ENCODE assay signal across 8 cellular contexts in the genomic region with DNA sequence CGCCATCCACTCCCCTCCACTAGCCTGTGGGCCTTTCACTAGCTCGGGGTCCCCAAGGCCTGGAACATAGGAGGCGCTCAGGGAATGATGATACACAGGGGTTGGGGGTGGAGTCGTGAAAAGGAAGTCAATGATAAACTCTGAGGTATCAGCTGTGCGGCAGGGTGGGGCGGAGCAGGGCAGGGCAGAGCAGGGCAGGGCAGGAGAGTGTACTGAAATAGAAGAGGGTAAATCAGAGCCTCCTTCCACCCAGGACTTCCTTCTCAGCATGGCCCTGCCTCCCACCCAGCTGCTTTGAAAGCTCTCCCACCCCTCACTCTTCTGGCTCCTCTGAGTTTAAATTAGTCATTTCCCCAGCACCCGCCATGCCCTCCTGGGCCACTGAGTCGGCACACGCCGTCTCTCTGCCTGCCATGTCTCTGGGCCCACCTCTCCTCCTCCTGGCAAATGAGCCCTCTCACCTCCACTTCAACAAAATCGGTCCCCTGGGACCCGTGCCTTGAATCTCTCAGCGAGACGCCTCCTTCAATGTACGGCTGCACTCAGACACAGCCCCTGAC. TPM values are rescaled to one million over a fixed set of nuclear protein-coding genes. Genes with fewer than 3 reads are reported as not detected.
DNase-seq lines count a peak whose midpoint lies in the region; ATAC-seq, FAIRE-seq and TF ChIP-seq lines count a peak whose summit lies in the region.

No MANE protein-coding gene starts in this region.

- H3K27me3 ChIP-seq in SK-N-SH (ENCODE audit: insufficient read depth) (no peaks in the 10 kb centered on the region), WERI-Rb-1 (ENCODE audit: insufficient read depth, low read depth, severe bottlenecking) (no peaks in the 10 kb centered on the region)

- H3K27ac Mint-ChIP-seq in activated T-helper 2 cell treated with anti-CD3 and anti-CD28 coated beads, Interferon-gamma antibody, Interleukin-2, Interleukin-4, amounts not matched to agents 10 μg/mL and 5 μg/mL and 100 μg/mL, durations not matched to agents 14 hours and 24 hours and 36 hours = peak overlapping the region; percentile 90

- H3K4me3 ChIP-seq in SK-N-SH (ENCODE audit: low read depth in 2 of 2, low read length in 1 of 2) (no peak overlapping the region), kidney (ENCODE audit: low read length in 2 of 2) (no peak overlapping the region), WERI-Rb-1 (ENCODE audit: low read depth, low read length) (no peak overlapping the region)

- no peak for DNase-seq in SK-N-SH
- DNase-seq in NCI-H2171 (lab: John Stamatoyannopoulos, UW) = peak; percentile 68
- peak; percentile 58 for DNase-seq in activated T-helper 2 cell treated with anti-CD3 and anti-CD28 coated beads, Interferon-gamma antibody, Interleukin-2, Interleukin-4, amounts not matched to agents 10 μg/mL and 5 μg/mL and 100 μg/mL, durations not matched to agents 14 hours and 24 hours and 36 hours (ENCODE audit: low spot score)
- DNase-seq in kidney = peak; percentile 87
- peak; percentile 47 for DNase-seq in stimulated activated CD8-positive, alpha-beta memory T cell treated with anti-CD3 and anti-CD28 coated beads, Interleukin-4, amount 100 ng/mL, for 24 hours (ENCODE audit: low read depth)
- DNase-seq in NK-92 treated with Interleukin-12 subunit alpha and Interleukin-12 subunit beta, amount 100 ng/mL, for 24 hours (lab: John Stamatoyannopoulos, UW) = no peak
- no peak for DNase-seq in WERI-Rb-1

- H3K9ac ChIP-seq in SK-N-SH (no peak overlapping the region), kidney (ENCODE audit: low read length in 2 of 2) (no peak overlapping the region)

- no peak for FAIRE-seq in kidney (lab: Jason Lieb, UNC)

- H3K9me3 Mint-ChIP-seq in activated T-helper 2 cell treated with anti-CD3 and anti-CD28 coated beads, Interferon-gamma antibody, Interleukin-2, Interleukin-4, amounts not matched to agents 10 μg/mL and 5 μg/mL and 100 μg/mL, durations not matched to agents 14 hours and 24 hours and 36 hours = no peaks in the 10 kb centered on the region

- no peaks in the 10 kb centered on the region for H3K27me3 Mint-ChIP-seq in activated T-helper 2 cell treated with anti-CD3 and anti-CD28 coated beads, Interferon-gamma antibody, Interleukin-2, Interleukin-4, amounts not matched to agents 10 μg/mL and 5 μg/mL and 100 μg/mL, durations not matched to agents 14 hours and 24 hours and 36 hours (ENCODE audit: low read depth)

- H3K27ac ChIP-seq in SK-N-SH (ENCODE audit: low read depth in 2 of 2, low read length in 1 of 2) (peak overlapping the region in 1 of 2 experiments; percentile 31; a peak in 1 of 4 replicates), kidney (ENCODE audit: low read depth in 2 of 2, low read length in 2 of 2) (peak overlapping the region; percentile 25 to 32), WERI-Rb-1 (no peak overlapping the region)

- peaks cover 57% of the 10 kb centered on the region for H3K36me3 Mint-ChIP-seq in activated T-helper 2 cell treated with anti-CD3 and anti-CD28 coated beads, Interferon-gamma antibody, Interleukin-2, Interleukin-4, amounts not matched to agents 10 μg/mL and 5 μg/mL and 100 μg/mL, durations not matched to agents 14 hours and 24 hours and 36 hours (ENCODE audit: low read depth)

- CTCF ChIA-PET in SK-N-SH (lab: Yijun Ruan, JAX) = interaction anchor here (1.0 to 1.6 kb wide), 2 partner anchors 9 to 185 kb away, joined by 3 to 6 read pairs; no protein-coding TSS in a partner anchor

- no peak overlapping the region for H2AFZ ChIP-seq in SK-N-SH (ENCODE audit: low read depth)

- no peaks in the 10 kb centered on the region for H3K9me3 ChIP-seq in SK-N-SH
- H3K9me3 ChIP-seq in kidney (ENCODE audit: control insufficient read depth in 1 of 2, low read length in 2 of 2) = no peaks in the 10 kb centered on the region
- H3K9me3 ChIP-seq in WERI-Rb-1 (ENCODE audit: severe bottlenecking) = no peaks in the 10 kb centered on the region

- H3K9me2 ChIP-seq in SK-N-SH = no peaks in the 10 kb centered on the region

- H3K4me3 Mint-ChIP-seq in activated T-helper 2 cell treated with anti-CD3 and anti-CD28 coated beads, Interferon-gamma antibody, Interleukin-2, Interleukin-4, amounts not matched to agents 10 μg/mL and 5 μg/mL and 100 μg/mL, durations not matched to agents 14 hours and 24 hours and 36 hours (ENCODE audit: low read depth) = peak overlapping the region; percentile 52

- no peak for TF ChIP-seq RAD21 in SK-N-SH (IDR thresholded peaks at IDR 0.05; ENCODE audit: low read length)

- H3F3A ChIP-seq in SK-N-SH (replicated peaks; ENCODE audit: insufficient read depth) = peaks cover 12% of the 10 kb centered on the region

- peaks cover 100% of the 10 kb centered on the region for H3K79me2 ChIP-seq in SK-N-SH (ENCODE audit: insufficient read depth)

- TF ChIP-seq CTCF in SK-N-SH (IDR thresholded peaks at IDR 0.05) = no peak
- TF ChIP-seq CTCF in kidney (IDR thresholded peaks at IDR 0.05; ENCODE audit: borderline replicate concordance, extremely low read depth, insufficient read depth) = no peak
- TF ChIP-seq CTCF in WERI-Rb-1 (IDR thresholded peaks at IDR 0.05; ENCODE audit: low read depth, low read length) = no peak

- no peak for TF ChIP-seq EP300 in SK-N-SH (IDR thresholded peaks at IDR 0.05; ENCODE audit: borderline replicate concordance in 1 of 2, low read depth in 1 of 2, low read length in 1 of 2)

- H3K4me2 ChIP-seq in SK-N-SH = peak overlapping the region; percentile 45; the same call in 1 of the 2 replicates

- 82% methylated on average over 15 of the region's 15 CpGs for WGBS in SK-N-SH (ENCODE audit: low lambda C conversion rate)

- intact Hi-C loops in activated T-helper 2 cell treated with anti-CD3 and anti-CD28 coated beads, Interferon-gamma antibody, Interleukin-2, Interleukin-4, amounts not matched to agents 10 μg/mL and 5 μg/mL and 100 μg/mL, durations not matched to agents 14 hours and 24 hours and 36 hours (cut with micrococcal nuclease) = loop anchor here (2.0 kb wide), 1 partner anchor 14 kb away; no protein-coding TSS in a partner anchor
- intact Hi-C loops in kidney (cut with DNase I) = no loop called here

- peaks cover 97% of the 10 kb centered on the region for H4K20me1 ChIP-seq in SK-N-SH (ENCODE audit: insufficient read depth)

- H3K4me1 Mint-ChIP-seq in activated T-helper 2 cell treated with anti-CD3 and anti-CD28 coated beads, Interferon-gamma antibody, Interleukin-2, Interleukin-4, amounts not matched to agents 10 μg/mL and 5 μg/mL and 100 μg/mL, durations not matched to agents 14 hours and 24 hours and 36 hours (ENCODE audit: low read depth) = peaks cover 82% of the 10 kb centered on the region

- peaks cover 10 to 15% of the 10 kb centered on the region in 2 experiments for H3K36me3 ChIP-seq in SK-N-SH (replicated peaks in 1 of 2; ENCODE audit: control insufficient read depth in 1 of 2, insufficient read depth in 2 of 2, low read length in 1 of 2)
- no peaks in the 10 kb centered on the region for H3K36me3 ChIP-seq in kidney (ENCODE audit: control insufficient read depth in 1 of 2, insufficient read depth in 2 of 2, low read length in 2 of 2)
- peaks cover 12% of the 10 kb centered on the region for H3K36me3 ChIP-seq in WERI-Rb-1

- POLR2A ChIA-PET in SK-N-SH (lab: Yijun Ruan, JAX) = no interaction called here

- H3K4me1 ChIP-seq in SK-N-SH (ENCODE audit: control insufficient read depth in 1 of 2, insufficient read depth in 2 of 2, low read depth in 1 of 2, low read length in 1 of 2) (peaks cover 13 to 36% of the 10 kb centered on the region in 2 experiments; a peak in 3 of 4 replicates), kidney (ENCODE audit: control insufficient read depth in 1 of 2, insufficient read depth in 1 of 2, low read depth in 1 of 2, low read length in 2 of 2) (peaks cover 34 to 50% of the 10 kb centered on the region in 2 donors)

- no peak for ATAC-seq in SK-N-SH treated with all-trans-retinoic acid at 6 μM for 48 hours

TF ChIP-seq in SK-N-SH, 30 proteins besides CTCF, POLR2A, EP300 and RAD21 (continues in another document):
- TF ChIP-seq FOSL2 (IDR thresholded peaks at IDR 0.05; ENCODE audit: borderline replicate concordance, low read depth) (no peak), POLR2AphosphoS5 (IDR thresholded peaks at IDR 0.05; ENCODE audit: low read depth, low read length) (no peak), TCF12 (IDR thresholded peaks at IDR 0.05) (no peak), RFX5 (IDR thresholded peaks at IDR 0.05; ENCODE audit: low read length) (no peak), MXI1 (IDR thresholded peaks at IDR 0.05; ENCODE audit: low read depth, low read length) (no peak)
- TF ChIP-seq, protein P1, sequence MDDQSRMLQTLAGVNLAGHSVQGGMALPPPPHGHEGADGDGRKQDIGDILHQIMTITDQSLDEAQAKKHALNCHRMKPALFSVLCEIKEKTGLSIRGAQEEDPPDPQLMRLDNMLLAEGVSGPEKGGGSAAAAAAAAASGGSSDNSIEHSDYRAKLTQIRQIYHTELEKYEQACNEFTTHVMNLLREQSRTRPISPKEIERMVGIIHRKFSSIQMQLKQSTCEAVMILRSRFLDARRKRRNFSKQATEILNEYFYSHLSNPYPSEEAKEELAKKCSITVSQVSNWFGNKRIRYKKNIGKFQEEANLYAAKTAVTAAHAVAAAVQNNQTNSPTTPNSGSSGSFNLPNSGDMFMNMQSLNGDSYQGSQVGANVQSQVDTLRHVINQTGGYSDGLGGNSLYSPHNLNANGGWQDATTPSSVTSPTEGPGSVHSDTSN (IDR thresholded peaks at IDR 0.05) = no peak

TF ChIP-seq in SK-N-SH treated with all-trans-retinoic acid at 6 μM for 48 hours, 23 proteins besides CTCF, POLR2A, EP300 and RAD21:
- no peak for TF ChIP-seq OSR1 (CRISPR knock-in tag; IDR thresholded peaks at IDR 0.05)
TF ChIP-seq in SK-N-SH treated with all-trans-retinoic acid at 6 μM for 48 hours: peak in this region for 0.

RNA-seq across cellular contexts. Expression of a gene that starts 16.9 kb away (rescaled TPM):
- polyA plus RNA-seq in SK-N-SH (2012; rRNA removed) = 116 and 122 TPM in 2 replicates
- 137 and 163 TPM in 2 replicates for polyA plus RNA-seq in SK-N-SH (2012; cell fraction: cytosol; rRNA removed)
- polyA plus RNA-seq in SK-N-SH (2012; cell fraction: nucleus; rRNA removed) = 55.0 and 73.6 TPM in 2 replicates
- total RNA-seq in activated T-helper 2 cell treated with anti-CD3 and anti-CD28 coated beads, Interferon-gamma antibody, Interleukin-2, Interleukin-4, amounts not matched to agents 10 μg/mL and 5 μg/mL and 100 μg/mL, durations not matched to agents 14 hours and 24 hours and 36 hours = 329 and 336 TPM in 2 replicates
- 265 TPM for total RNA-seq in kidney
- polyA plus RNA-seq in kidney (ENCODE audit: insufficient read depth, low read depth, low replicate concordance) = 253 TPM

Comparison
In these comparisons a context has a peak if more than half of its experiments do, and no peak if none do; other contexts are left out.
1. DNase-seq: peak in NCI-H2171 (single experiment), activated T-helper 2 cell treated with anti-CD3 and anti-CD28 coated beads, Interferon-gamma antibody, Interleukin-2, Interleukin-4, amounts not matched to agents 10 μg/mL and 5 μg/mL and 100 μg/mL, durations not matched to agents 14 hours and 24 hours and 36 hours (single experiment), kidney (single experiment) and stimulated activated CD8-positive, alpha-beta memory T cell treated with anti-CD3 and anti-CD28 coated beads, Interleukin-4, amount 100 ng/mL, for 24 hours (single experiment); none in SK-N-SH (single experiment), NK-92 treated with Interleukin-12 subunit alpha and Interleukin-12 subunit beta, amount 100 ng/mL, for 24 hours (single experiment) and WERI-Rb-1 (single experiment).